18 cellular contexts compared by ENCODE assay signal in genomic region chr7:122014697-122015096, GRCh38.
DNase-seq lines count a peak whose midpoint lies in the region; ATAC-seq and TF ChIP-seq lines count a peak whose summit lies in the region.
"Had no signal": no experiment of that assay in that cellular context is flagged by ENCODE, and none has a peak within 500 bp of the region (broad histone marks: within the 10 kb centered on the region; RNA-seq: fewer than 3 reads in every experiment).

No MANE protein-coding gene starts in this region.

- no peaks in the 10 kb centered on the region for H4K20me1 ChIP-seq in IMR-90 (ENCODE audit: insufficient read depth, low read length)

- no peaks in the 10 kb centered on the region for H3K27me3 ChIP-seq in IMR-90 (ENCODE audit: control insufficient read depth, insufficient read depth, low read length)
- no peaks in the 10 kb centered on the region for H3K27me3 ChIP-seq in mesenchymal stem cell (ENCODE audit: control insufficient read depth in 1 of 2, insufficient read depth in 1 of 2, low read length in 2 of 2)
- no peaks in the 10 kb centered on the region for H3K27me3 ChIP-seq in H7 (ENCODE audit: control insufficient read depth, insufficient read depth, low read length)
- H3K27me3 ChIP-seq: ascending aorta, esophagus muscularis mucosa, uterus had no signal

- dilution Hi-C loops in IMR-90 (cut with HindIII; ENCODE audit: low sequenced_read_pairs, unreplicated experiment), result no loop called here

- no peak overlapping the region for H3K27ac ChIP-seq in IMR-90 (ENCODE audit: insufficient read depth, low read length)
- H3K27ac ChIP-seq in mesenchymal stem cell (ENCODE audit: low read length, poor library complexity, severe bottlenecking), result no peak overlapping the region
- H3K27ac ChIP-seq: ascending aorta, esophagus muscularis mucosa, uterus had no signal

- TF ChIP-seq POLR2A in IMR-90 (IDR thresholded peaks at IDR 0.05; ENCODE audit: low read depth, low read length), result no peak

- no peaks in the 10 kb centered on the region for H3K79me1 ChIP-seq in IMR-90 (ENCODE audit: low read depth in 1 of 2, low read length in 2 of 2)
- no peaks in the 10 kb centered on the region for H3K79me1 ChIP-seq in mesenchymal stem cell (replicated peaks; ENCODE audit: low read length, poor library complexity, severe bottlenecking)

- H2AFZ ChIP-seq in IMR-90 (replicated peaks; ENCODE audit: low read length, poor library complexity) (no peak overlapping the region), mesenchymal stem cell (ENCODE audit: low read depth, low read length) (no peak overlapping the region)

- H3K14ac ChIP-seq in IMR-90 (replicated peaks; ENCODE audit: low read depth, low read length) (no peak overlapping the region), mesenchymal stem cell (ENCODE audit: low read length in 2 of 2) (no peak overlapping the region)

- H2AK5ac ChIP-seq in IMR-90 (ENCODE audit: low read depth, low read length) (no peak overlapping the region), mesenchymal stem cell (ENCODE audit: low read length, severe bottlenecking) (no peak overlapping the region)

- H2BK15ac ChIP-seq in IMR-90 (ENCODE audit: low read depth, low read length) (no peak overlapping the region), mesenchymal stem cell (ENCODE audit: low read depth, poor library complexity, severe bottlenecking) (no peak overlapping the region)

- POLR2A ChIA-PET in IMR-90 (lab: Charles Lee; ENCODE audit: unreplicated experiment), result no interaction called here

- H4K91ac ChIP-seq in IMR-90 (ENCODE audit: insufficient read depth, low read depth, low read length), result no peak overlapping the region
- no peak overlapping the region for H4K91ac ChIP-seq in mesenchymal stem cell (ENCODE audit: low read length)

- H3K9ac ChIP-seq in IMR-90 (ENCODE audit: low read depth, low read length) (no peak overlapping the region), mesenchymal stem cell (ENCODE audit: low read length) (no peak overlapping the region)

- in situ Hi-C loops in IMR-90 (cut with MboI; ENCODE audit: low sequenced_read_pairs), result loop anchor here (10.0 kb wide), 1 partner anchor 520 kb away; no protein-coding TSS in a partner anchor

- intact Hi-C loops in IMR-90 (cut with micrococcal nuclease), result loop anchor here (2.0 to 5.0 kb wide), 2 partner anchors 514 to 1138 kb away; no protein-coding TSS in a partner anchor

- H4K5ac ChIP-seq in IMR-90 (ENCODE audit: low read depth, low read length), result no peak overlapping the region

- CTCF ChIA-PET in IMR-90 (lab: Yijun Ruan, JAX), result interaction anchor here (0.6 kb wide), 2 partner anchors 50 to 392 kb away, joined by 3 to 5 read pairs; no protein-coding TSS in a partner anchor

- H3K18ac ChIP-seq in IMR-90 (ENCODE audit: low read depth, low read length) (no peak overlapping the region), mesenchymal stem cell (ENCODE audit: low read depth in 1 of 2, low read length in 2 of 2) (no peak overlapping the region)

- WGBS in IMR-90 (ENCODE audit: extremely low coverage in 2 of 2, insufficient read length in 1 of 2), 2 experiments, result no CpG with 5 or more reads among the region's 1 CpG
- whole genome bisulfite sequencing in mesenchymal stem cell, result no CpG with 5 or more reads among the region's 1 CpG

- peak; percentile 27; the same call in 1 of the 2 replicates for TF ChIP-seq RAD21 in IMR-90 (IDR thresholded peaks at IDR 0.05; ENCODE audit: low read length)

- no peak for DNase-seq in AG09309 (ENCODE audit: low read depth)
- DNase-seq in IMR-90, result no peak
- peak; percentile 1 for DNase-seq in amniotic epithelial cell (ENCODE audit: low read depth)
- peak; percentile 5 for DNase-seq in mesenchymal stem cell
- DNase-seq in H7, result no peak
- DNase-seq in GF-D8 (lab: John Stamatoyannopoulos, UW), result no peak
- DNase-seq in OCI-M1 (lab: John Stamatoyannopoulos, UW), result no peak
- DNase-seq: activated effector memory CD4-positive, alpha-beta T cell treated with Interleukin-2 at 50 U/mL for 16 hours; BE2C; DMS153; left colon; NCI-H187 treated with DMSO at 0.1 percent for 48 hours; stimulated activated naive CD8-positive, alpha-beta T cell treated with anti-CD3 and anti-CD28 coated beads, Interleukin-15, amount 100 ng/mL, for 72 hours; uterus had no signal

- no peaks in the 10 kb centered on the region for H3K9me1 ChIP-seq in IMR-90 (ENCODE audit: insufficient read depth, low read length)

- H2AK9ac ChIP-seq in IMR-90 (replicated peaks; ENCODE audit: low read depth, low read length, poor library complexity), result no peak overlapping the region

- no TSS peak for BruUV-seq in IMR-90 (replicated peaks; lab: Mats Ljungman, UMichigan)

- H4K8ac ChIP-seq in IMR-90 (ENCODE audit: low read depth in 2 of 2, low read length in 2 of 2), result no peak overlapping the region
- no peak overlapping the region for H4K8ac ChIP-seq in mesenchymal stem cell (ENCODE audit: low read length)

- H3K4me1 ChIP-seq in IMR-90 (ENCODE audit: control insufficient read depth, insufficient read depth, low read length) (no peaks in the 10 kb centered on the region), mesenchymal stem cell (ENCODE audit: control insufficient read depth, insufficient read depth, low read depth, low read length) (no peaks in the 10 kb centered on the region)
- H3K4me1 ChIP-seq: ascending aorta, BE2C, esophagus muscularis mucosa, uterus had no signal

- H3K4me2 ChIP-seq in IMR-90 (ENCODE audit: low read depth, low read length) (no peak overlapping the region), mesenchymal stem cell (ENCODE audit: low read length, poor library complexity, severe bottlenecking) (no peak overlapping the region)

- no peaks in the 10 kb centered on the region for H3K36me3 ChIP-seq in IMR-90 (ENCODE audit: control insufficient read depth, insufficient read depth, low read length)
- no peaks in the 10 kb centered on the region for H3K36me3 ChIP-seq in mesenchymal stem cell (ENCODE audit: control insufficient read depth in 1 of 2, insufficient read depth in 2 of 2, low read depth in 1 of 2, low read length in 2 of 2)
- H3K36me3 ChIP-seq in H7 (replicated peaks; ENCODE audit: control insufficient read depth, insufficient read depth, low read length), result peaks cover 16% of the 10 kb centered on the region
- H3K36me3 ChIP-seq: ascending aorta, BE2C, esophagus muscularis mucosa, uterus had no signal

- H3K9me3 ChIP-seq in IMR-90 (ENCODE audit: control insufficient read depth, insufficient read depth, low read length), result no peaks in the 10 kb centered on the region
- H3K9me3 ChIP-seq in mesenchymal stem cell (ENCODE audit: control insufficient read depth, low read length), result no peaks in the 10 kb centered on the region
- H3K9me3 ChIP-seq: ascending aorta, BE2C, esophagus muscularis mucosa, uterus had no signal

- TF ChIP-seq CTCF in AG09309 (IDR thresholded peaks at IDR 0.05; ENCODE audit: control insufficient read depth, insufficient read depth, low read depth, low read length, missing control alignments), result peak; percentile 9
- peak; percentile 31; the same call in 1 of the 2 replicates for TF ChIP-seq CTCF in IMR-90 (conservative IDR thresholded peaks at IDR 0.05; ENCODE audit: low read depth, low read length)

- no peak overlapping the region for H2BK5ac ChIP-seq in IMR-90 (ENCODE audit: low read depth, low read length, poor library complexity, severe bottlenecking)
- no peak overlapping the region for H2BK5ac ChIP-seq in mesenchymal stem cell (ENCODE audit: low read depth, low read length, poor library complexity, severe bottlenecking)

- H2BK12ac ChIP-seq in mesenchymal stem cell (ENCODE audit: low read length in 2 of 2), result no peak overlapping the region

- no peak overlapping the region for H2BK20ac ChIP-seq in IMR-90 (ENCODE audit: low read depth, low read length)

- H3K4me3 ChIP-seq in AG09309 (ENCODE audit: control insufficient read depth, low read depth, low read length), result no peak overlapping the region
- H3K4me3 ChIP-seq in IMR-90 (ENCODE audit: insufficient read depth, low read depth, low read length), result no peak overlapping the region
- H3K4me3 ChIP-seq in mesenchymal stem cell (ENCODE audit: insufficient read depth in 1 of 2, low read depth in 1 of 2, low read length in 2 of 2), result no peak overlapping the region
- no peak overlapping the region for H3K4me3 ChIP-seq in H7 (ENCODE audit: insufficient read depth, low read depth, low read length)
- H3K4me3 ChIP-seq: ascending aorta, esophagus muscularis mucosa, uterus had no signal

- H2BK120ac ChIP-seq in IMR-90 (ENCODE audit: low read depth, low read length) (no peak overlapping the region), mesenchymal stem cell (ENCODE audit: low read depth, low read length) (no peak overlapping the region)

- H3K56ac ChIP-seq in IMR-90 (ENCODE audit: extremely low read depth, insufficient read depth, low read length), result no peak overlapping the region

- H3K4ac ChIP-seq in IMR-90 (ENCODE audit: low read depth, low read length) (no peak overlapping the region), mesenchymal stem cell (ENCODE audit: low read depth in 1 of 2, low read length in 2 of 2) (no peak overlapping the region)

- H3K23ac ChIP-seq in IMR-90 (ENCODE audit: low read depth, low read length), result no peak overlapping the region
- no peak overlapping the region for H3K23ac ChIP-seq in mesenchymal stem cell (ENCODE audit: low read length in 2 of 2)

- no peak for ATAC-seq in IMR-90 (ENCODE audit: low read depth)
- no peak for ATAC-seq in HG03571 (IDR thresholded peaks at IDR 0.05; ENCODE audit: unreplicated experiment)
- ATAC-seq: left colon; stimulated activated naive CD8-positive, alpha-beta T cell treated with anti-CD3 and anti-CD28 coated beads, Interleukin-15, amount 100 ng/mL, for 72 hours; WTC11 had no signal

TF ChIP-seq in IMR-90, 13 proteins besides CTCF, POLR2A, EP300 and RAD21 (continues in another document):
- no peak for TF ChIP-seq ELK1 (IDR thresholded peaks at IDR 0.05; ENCODE audit: borderline replicate concordance, low read depth, low read length)
- TF ChIP-seq USF2 (IDR thresholded peaks at IDR 0.05; ENCODE audit: low read depth, low read length), result no peak
- TF ChIP-seq RCOR1 (IDR thresholded peaks at IDR 0.05; ENCODE audit: insufficient replicate concordance, low read length), result no peak
- no peak for TF ChIP-seq NFE2L2 (IDR thresholded peaks at IDR 0.05; ENCODE audit: low read depth, low read length)

Comparison
In these comparisons a context has a peak if more than half of its experiments do, and no peak if none do; other contexts are left out.
1. DNase-seq: peak in amniotic epithelial cell (single experiment) and mesenchymal stem cell (single experiment); none in AG09309 (single experiment), IMR-90 (single experiment), H7 (single experiment), GF-D8 (single experiment) and OCI-M1 (single experiment).